Comparison of ENCODE assay signal across 1 cellular context in genomic region chr11:114377612-114378267, GRCh38.
TF ChIP-seq lines count a peak whose summit lies in the region.

No MANE protein-coding gene starts in this region.

TF ChIP-seq in SK-N-SH, 30 proteins besides CTCF, POLR2A, EP300 and RAD21 (continued from another document):
- TF ChIP-seq REST (IDR thresholded peaks at IDR 0.05; ENCODE audit: low read depth, low read length), result no peak
- peak; percentile 57 for TF ChIP-seq FOSL2 (IDR thresholded peaks at IDR 0.05; ENCODE audit: borderline replicate concordance, low read depth)
- no peak for TF ChIP-seq GABPA (IDR thresholded peaks at IDR 0.05; ENCODE audit: low read depth)
- no peak for TF ChIP-seq CHD2 (IDR thresholded peaks at IDR 0.05; ENCODE audit: low read length, partially characterized antibody)
- TF ChIP-seq ZBTB33 (IDR thresholded peaks at IDR 0.05; ENCODE audit: borderline replicate concordance, low read depth), result 0 out of 2 replicates have a peak, but pooled peaks have one; percentile 16
- TF ChIP-seq RXRA (IDR thresholded peaks at IDR 0.05; ENCODE audit: borderline replicate concordance, low read depth), result no peak
- no peak for TF ChIP-seq MAX (IDR thresholded peaks at IDR 0.05; ENCODE audit: low read depth)
- TF ChIP-seq ELF1 (IDR thresholded peaks at IDR 0.05), result 0 out of 2 replicates have a peak, but pooled peaks have one; percentile 17
- TF ChIP-seq USF2 (IDR thresholded peaks at IDR 0.05; ENCODE audit: borderline replicate concordance, low read depth, low read length), result no peak
- no peak for TF ChIP-seq NRF1 (IDR thresholded peaks at IDR 0.05; ENCODE audit: low read depth, low read length)
- no peak for TF ChIP-seq MEF2A (IDR thresholded peaks at IDR 0.05; ENCODE audit: borderline replicate concordance, low read depth)
- no peak for TF ChIP-seq EZH2phosphoT487 (IDR thresholded peaks at IDR 0.05; ENCODE audit: borderline replicate concordance, low read depth)
- TF ChIP-seq TEAD4 (IDR thresholded peaks at IDR 0.05; ENCODE audit: borderline replicate concordance, insufficient read depth), result peak; percentile 23; the same call in 1 of the 2 replicates
- TF ChIP-seq SIN3A (IDR thresholded peaks at IDR 0.05; ENCODE audit: borderline replicate concordance, low read depth, low read length), result no peak
- TF ChIP-seq TAF1 (IDR thresholded peaks at IDR 0.05; ENCODE audit: borderline replicate concordance, low read depth, low read length), result no peak
- no peak for TF ChIP-seq SMC3 (IDR thresholded peaks at IDR 0.05; ENCODE audit: low read depth, low read length)
